ENCODE assay signal across 18 cellular contexts in the genomic region with DNA sequence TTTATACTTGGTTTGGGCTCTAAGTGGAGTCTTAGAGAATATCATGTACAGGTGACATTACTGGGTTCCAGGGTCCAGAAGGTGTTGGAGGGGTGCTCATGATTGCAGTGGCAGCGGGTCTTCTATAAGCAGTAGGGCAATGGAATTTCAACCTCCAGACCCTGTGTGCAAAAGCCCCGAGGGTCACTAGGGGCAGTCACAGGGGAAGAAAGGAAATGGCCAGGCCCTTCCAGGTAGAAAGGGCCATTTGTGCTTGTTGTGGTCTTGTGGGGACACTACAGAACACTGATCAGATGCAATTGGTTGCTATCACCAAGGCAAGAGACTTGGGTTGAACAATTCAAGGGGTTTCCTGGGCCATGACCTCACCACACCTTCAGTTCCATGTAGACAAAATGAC.
DNase-seq lines count a peak whose midpoint lies in the region; ATAC-seq and TF ChIP-seq lines count a peak whose summit lies in the region.
"Had no signal": no experiment of that assay in that cellular context is flagged by ENCODE, and none has a peak within 500 bp of the region (broad histone marks: within the 10 kb centered on the region; RNA-seq: fewer than 3 reads in every experiment).

No MANE protein-coding gene starts in this region.

- no peak for ATAC-seq in activated CD8-positive, alpha-beta memory T cell treated with anti-CD3 and anti-CD28 coated beads, Interleukin-2, amount 10 ng/mL, durations not matched to agents 7 days and 5 days
- no peak for ATAC-seq in upper lobe of right lung
- ATAC-seq in GM19395 (IDR thresholded peaks at IDR 0.05; ENCODE audit: unreplicated experiment) = no peak
- no peak for ATAC-seq in foreskin keratinocyte
- ATAC-seq: GM12878 had no signal

- no peak overlapping the region for H3K4me2 ChIP-seq in mesenchymal stem cell (ENCODE audit: low read length, poor library complexity, severe bottlenecking)
- H3K4me2 ChIP-seq: BLaER1 had no signal

- no peaks in the 10 kb centered on the region for H3K9me3 Mint-ChIP-seq in activated CD8-positive, alpha-beta memory T cell treated with anti-CD3 and anti-CD28 coated beads, Interleukin-2, amount 10 ng/mL, durations not matched to agents 7 days and 5 days (ENCODE audit: low read depth)
- H3K9me3 Mint-ChIP-seq: CD4-positive, CD25-positive, alpha-beta regulatory T cell had no signal

- H3K4me3 Mint-ChIP-seq in activated CD8-positive, alpha-beta memory T cell treated with anti-CD3 and anti-CD28 coated beads, Interleukin-2, amount 10 ng/mL, durations not matched to agents 7 days and 5 days = no peak overlapping the region
- H3K4me3 Mint-ChIP-seq: CD4-positive, CD25-positive, alpha-beta regulatory T cell; HFFc6 had no signal

- CTCF ChIA-PET in activated CD8-positive, alpha-beta memory T cell treated with anti-CD3 and anti-CD28 coated beads, Interleukin-2, amount 10 ng/mL, durations not matched to agents 7 days and 5 days (lab: Charles Lee) = interaction anchor here (0.7 kb wide), 1 partner anchor 11 kb away, joined by 3 read pairs; no protein-coding TSS in a partner anchor

- no peak overlapping the region for H2BK5ac ChIP-seq in mesenchymal stem cell (ENCODE audit: low read depth, low read length, poor library complexity, severe bottlenecking)

- H2AK5ac ChIP-seq in mesenchymal stem cell (ENCODE audit: low read length, severe bottlenecking) = peak overlapping the region; percentile 60

- TF ChIP-seq CTCF in coronary artery (IDR thresholded peaks at IDR 0.05) (no peak), upper lobe of right lung (IDR thresholded peaks at IDR 0.05) (no peak), foreskin keratinocyte (conservative IDR thresholded peaks at IDR 0.05) (no peak)

- no peaks in the 10 kb centered on the region for H3K27me3 Mint-ChIP-seq in activated CD8-positive, alpha-beta memory T cell treated with anti-CD3 and anti-CD28 coated beads, Interleukin-2, amount 10 ng/mL, durations not matched to agents 7 days and 5 days
- H3K27me3 Mint-ChIP-seq: CD4-positive, CD25-positive, alpha-beta regulatory T cell had no signal

- H3K4me3 ChIP-seq in coronary artery (no peak overlapping the region), mesenchymal stem cell (ENCODE audit: insufficient read depth in 1 of 2, low read depth in 1 of 2, low read length in 2 of 2) (no peak overlapping the region), upper lobe of right lung (no peak overlapping the region)
- H3K4me3 ChIP-seq: BLaER1, GM12878, HAP-1 had no signal

- H3K23ac ChIP-seq in mesenchymal stem cell (ENCODE audit: low read length in 2 of 2) = no peak overlapping the region

- no peak overlapping the region for H2AFZ ChIP-seq in mesenchymal stem cell (ENCODE audit: low read depth, low read length)

- H3K27me3 ChIP-seq in mesenchymal stem cell (ENCODE audit: control insufficient read depth in 1 of 2, insufficient read depth in 1 of 2, low read length in 2 of 2) = peaks cover 0 to 4% of the 10 kb centered on the region in 2 experiments
- H3K27me3 ChIP-seq in upper lobe of right lung = no peaks in the 10 kb centered on the region
- no peaks in the 10 kb centered on the region for H3K27me3 ChIP-seq in foreskin keratinocyte
- H3K27me3 ChIP-seq: BLaER1 had no signal

- no peak overlapping the region for H2BK12ac ChIP-seq in mesenchymal stem cell (ENCODE audit: low read length in 2 of 2)

- H4K91ac ChIP-seq in mesenchymal stem cell (ENCODE audit: low read length) = no peak overlapping the region

- H3K14ac ChIP-seq in mesenchymal stem cell (ENCODE audit: low read length in 2 of 2) = no peak overlapping the region

- H3K36me3 ChIP-seq in mesenchymal stem cell (ENCODE audit: control insufficient read depth in 1 of 2, insufficient read depth in 2 of 2, low read depth in 1 of 2, low read length in 2 of 2) = no peaks in the 10 kb centered on the region
- H3K36me3 ChIP-seq in upper lobe of right lung = no peaks in the 10 kb centered on the region
- H3K36me3 ChIP-seq: BLaER1, HAP-1 had no signal

- WGBS in mesenchymal stem cell = 92% methylated on average over 2 of the region's 2 CpGs

- no peak overlapping the region for H4K8ac ChIP-seq in mesenchymal stem cell (ENCODE audit: low read length)

- no peaks in the 10 kb centered on the region for H3K79me1 ChIP-seq in mesenchymal stem cell (replicated peaks; ENCODE audit: low read length, poor library complexity, severe bottlenecking)

- H3K36me3 Mint-ChIP-seq in activated CD8-positive, alpha-beta memory T cell treated with anti-CD3 and anti-CD28 coated beads, Interleukin-2, amount 10 ng/mL, durations not matched to agents 7 days and 5 days = no peaks in the 10 kb centered on the region
- H3K36me3 Mint-ChIP-seq: CD4-positive, CD25-positive, alpha-beta regulatory T cell had no signal

- H3K27ac Mint-ChIP-seq in activated CD8-positive, alpha-beta memory T cell treated with anti-CD3 and anti-CD28 coated beads, Interleukin-2, amount 10 ng/mL, durations not matched to agents 7 days and 5 days = no peak overlapping the region
- H3K27ac Mint-ChIP-seq: CD4-positive, CD25-positive, alpha-beta regulatory T cell; HFFc6 had no signal

- no peaks in the 10 kb centered on the region for H3K9me3 ChIP-seq in mesenchymal stem cell (ENCODE audit: control insufficient read depth, low read length)
- H3K9me3 ChIP-seq in upper lobe of right lung = no peaks in the 10 kb centered on the region
- H3K9me3 ChIP-seq: BLaER1, HAP-1 had no signal

- no peaks in the 10 kb centered on the region for H3K4me1 Mint-ChIP-seq in activated CD8-positive, alpha-beta memory T cell treated with anti-CD3 and anti-CD28 coated beads, Interleukin-2, amount 10 ng/mL, durations not matched to agents 7 days and 5 days
- H3K4me1 Mint-ChIP-seq: CD4-positive, CD25-positive, alpha-beta regulatory T cell had no signal

- no peak overlapping the region for H3K18ac ChIP-seq in mesenchymal stem cell (ENCODE audit: low read depth in 1 of 2, low read length in 2 of 2)

- no peak overlapping the region for H3K9ac ChIP-seq in mesenchymal stem cell (ENCODE audit: low read length)
- H3K9ac ChIP-seq: BLaER1 had no signal

- intact Hi-C loops in upper lobe of right lung (cut with DNase I) = no loop called here

- no peak overlapping the region for H2BK15ac ChIP-seq in mesenchymal stem cell (ENCODE audit: low read depth, poor library complexity, severe bottlenecking)

- peak; percentile 25 for DNase-seq in activated CD8-positive, alpha-beta memory T cell treated with anti-CD3 and anti-CD28 coated beads, Interleukin-2, amount 10 ng/mL, durations not matched to agents 7 days and 5 days
- DNase-seq in activated CD8-positive, alpha-beta memory T cell treated with anti-CD3 and anti-CD28 coated beads for 24 hours = no peak
- DNase-seq in coronary artery (ENCODE audit: low spot score) = peak; percentile 28
- DNase-seq in mesenchymal stem cell = no peak
- DNase-seq in upper lobe of right lung = peak; percentile 6
- no peak for DNase-seq in stimulated activated CD8-positive, alpha-beta memory T cell treated with anti-CD3 and anti-CD28 coated beads, Interleukin-4, amount 100 ng/mL, for 48 hours
- no peak for DNase-seq in foreskin keratinocyte
- DNase-seq: 8988T; AML-193; CD4-positive, CD25-positive, alpha-beta regulatory T cell; DMS 273 treated with DMSO at 0.1 percent for 48 hours; DMS79; GOT3; HFFc6 had no signal

- H3K27ac ChIP-seq in coronary artery (no peak overlapping the region), mesenchymal stem cell (ENCODE audit: low read length, poor library complexity, severe bottlenecking) (no peak overlapping the region), upper lobe of right lung (no peak overlapping the region), foreskin keratinocyte (no peak overlapping the region)
- H3K27ac ChIP-seq: BLaER1 had no signal

- no peak overlapping the region for H3K4ac ChIP-seq in mesenchymal stem cell (ENCODE audit: low read depth in 1 of 2, low read length in 2 of 2)

- H2BK120ac ChIP-seq in mesenchymal stem cell (ENCODE audit: low read depth, low read length) = no peak overlapping the region

- peaks cover 27% of the 10 kb centered on the region for H3K4me1 ChIP-seq in mesenchymal stem cell (ENCODE audit: control insufficient read depth, insufficient read depth, low read depth, low read length)
- H3K4me1 ChIP-seq in upper lobe of right lung = peaks cover 14% of the 10 kb centered on the region
- H3K4me1 ChIP-seq in foreskin keratinocyte = no peaks in the 10 kb centered on the region
- H3K4me1 ChIP-seq: HAP-1 had no signal

Comparison
In these comparisons a context has a peak if more than half of its experiments do, and no peak if none do; other contexts are left out.
1. DNase-seq: peak in activated CD8-positive, alpha-beta memory T cell treated with anti-CD3 and anti-CD28 coated beads, Interleukin-2, amount 10 ng/mL, durations not matched to agents 7 days and 5 days (single experiment), coronary artery (single experiment) and upper lobe of right lung (single experiment); none in activated CD8-positive, alpha-beta memory T cell treated with anti-CD3 and anti-CD28 coated beads for 24 hours (single experiment), mesenchymal stem cell (single experiment), stimulated activated CD8-positive, alpha-beta memory T cell treated with anti-CD3 and anti-CD28 coated beads, Interleukin-4, amount 100 ng/mL, for 48 hours (single experiment) and foreskin keratinocyte (0 of 2).